8 cellular contexts compared by ENCODE assay signal in the genomic region with DNA sequence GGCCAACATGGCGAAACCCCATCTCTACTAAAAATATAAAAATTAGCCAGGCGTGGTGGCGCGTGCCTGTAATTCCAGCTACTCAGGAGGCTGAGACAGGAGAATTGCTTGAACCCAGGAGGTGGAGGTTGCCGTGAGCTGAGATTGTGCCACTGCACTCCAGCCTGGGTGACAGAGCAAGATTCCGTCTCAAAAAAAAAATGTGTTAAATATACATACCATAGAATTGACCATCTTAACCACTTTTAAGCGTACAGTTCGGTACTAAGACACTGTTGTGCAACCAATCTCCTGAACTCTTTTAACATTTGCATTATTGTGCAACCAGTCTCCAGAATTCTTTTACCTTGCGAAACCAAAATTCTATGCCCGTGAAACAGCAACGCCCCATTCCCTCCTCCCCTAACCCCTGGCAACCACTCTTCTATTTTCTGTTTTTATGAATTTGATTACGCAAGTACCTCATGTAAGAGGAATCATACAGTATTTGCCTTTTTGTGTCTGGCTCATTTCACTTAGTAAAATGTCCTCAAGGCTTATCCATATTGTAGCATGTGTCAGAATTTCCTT. TPM values are rescaled to one million over a fixed set of nuclear protein-coding genes. Genes with fewer than 3 reads are reported as not detected.
DNase-seq lines count a peak whose midpoint lies in the region; ATAC-seq, FAIRE-seq and TF ChIP-seq lines count a peak whose summit lies in the region.
"Not testable (repeated sequence)": the region's sequence is repeated elsewhere in the genome, so short reads cannot be mapped to it uniquely, and the experiment has no call there.

No MANE protein-coding gene starts in this region.

- H2AFZ ChIP-seq in K562 (ENCODE audit: low read depth, low read length) = 0 out of 2 replicates have a peak overlapping the region, but pooled peaks have one; percentile 85
- not testable (repeated sequence) for H2AFZ ChIP-seq in keratinocyte (ENCODE audit: control insufficient read depth, low read length)

- H3K9ac ChIP-seq in K562 (ENCODE audit: insufficient read depth in 1 of 2, low read depth in 2 of 2, low read length in 2 of 2) (peak overlapping the region in 1 of 2 experiments; percentile 27; a peak in 1 of 4 replicates), keratinocyte (ENCODE audit: control insufficient read depth, extremely low read depth, insufficient read depth, low read length) (peak overlapping the region; percentile 91)

- not testable (repeated sequence) for FAIRE-seq in K562 (lab: Jason Lieb, UNC); pancreas (lab: Jason Lieb, UNC)
- peak; percentile 17 for FAIRE-seq in keratinocyte (lab: Jason Lieb, UNC)

- TF ChIP-seq CTCF in Calu3 (IDR thresholded peaks at IDR 0.05; ENCODE audit: unreplicated experiment); K562 (IDR thresholded peaks at IDR 0.05 in 2 of 3, conservative IDR thresholded peaks at IDR 0.05 in 1 of 3; ENCODE audit: insufficient read depth in 2 of 3, low read depth in 1 of 3, low read length in 3 of 3); keratinocyte (optimal IDR thresholded peaks at IDR 0.05 in 1 of 3, IDR thresholded peaks at IDR 0.05 in 1 of 3, conservative IDR thresholded peaks at IDR 0.05 in 1 of 3; ENCODE audit: extremely low read depth in 1 of 3, insufficient read depth in 2 of 3, low read length in 3 of 3); pancreas (IDR thresholded peaks at IDR 0.05); upper lobe of right lung (IDR thresholded peaks at IDR 0.05): not testable (repeated sequence)

- not testable (repeated sequence) for H3K9me1 ChIP-seq in K562 (ENCODE audit: control insufficient read depth, insufficient read depth, low read length); keratinocyte (ENCODE audit: control insufficient read depth, extremely low read depth, insufficient read depth, low read length)

- CTCF ChIA-PET in Calu3 (lab: Charles Lee) = interaction anchor here (0.7 to 1.3 kb wide), 2 partner anchors 12 to 960 kb away, joined by 3 to 5 read pairs; no protein-coding TSS in a partner anchor
- CTCF ChIA-PET in K562 (lab: Yijun Ruan, JAX; ENCODE audit: low intra/inter-chr PET ratio) = not testable (repeated sequence)

- H3K4me3 ChIP-seq in K562, pancreas, upper lobe of right lung: not testable (repeated sequence)
- H3K4me3 ChIP-seq in keratinocyte (ENCODE audit: control insufficient read depth in 2 of 3, extremely low read depth in 1 of 3, insufficient read depth in 2 of 3, low read depth in 1 of 3, low read length in 3 of 3) = peak overlapping the region in 2 of 3 experiments; percentile 60 to 64

- peak overlapping the region; percentile 83 for H3K27ac Mint-ChIP-seq in Calu3 (ENCODE audit: unreplicated experiment)

- not testable (repeated sequence) for H3K9me3 Mint-ChIP-seq in Calu3 (ENCODE audit: low read depth, unreplicated experiment)

- not testable (repeated sequence) for BruUV-seq in Calu3 (replicated peaks; lab: Mats Ljungman, UMichigan); K562 (replicated peaks; lab: Mats Ljungman, UMichigan)

- TF ChIP-seq POLR2A in K562 (conservative IDR thresholded peaks at IDR 0.05) = not testable (repeated sequence)

- H3K27me3 Mint-ChIP-seq in Calu3 (ENCODE audit: unreplicated experiment) = not testable (repeated sequence)

- H3K79me2 ChIP-seq in K562 (ENCODE audit: control insufficient read depth, insufficient read depth, low read length); keratinocyte (ENCODE audit: control insufficient read depth, insufficient read depth, low read length): not testable (repeated sequence)

- intact Hi-C loops in Calu3 (cut with micrococcal nuclease; ENCODE audit: unreplicated experiment) = loop anchor here (2.0 kb wide), 2 partner anchors 18 to 50 kb away; no protein-coding TSS in a partner anchor
- intact Hi-C loops in K562 (cut with micrococcal nuclease); pancreas (cut with DNase I); upper lobe of right lung (cut with DNase I): not testable (repeated sequence)

- dilution Hi-C loops in keratinocyte (cut with MboI; ENCODE audit: extremely low pct_ligation_motif_present, low sequenced_read_pairs) = not testable (repeated sequence)

- peak overlapping the region; percentile 14 for H3K4me3 Mint-ChIP-seq in Calu3 (ENCODE audit: low read depth, unreplicated experiment)

- not testable (repeated sequence) for TF ChIP-seq RAD21 in K562 (CRISPR knock-in tag; conservative IDR thresholded peaks at IDR 0.05 in 1 of 2, IDR thresholded peaks at IDR 0.05 in 1 of 2)

- H4K20me1 ChIP-seq in K562 (replicated peaks; ENCODE audit: control insufficient read depth, insufficient read depth, low read length); keratinocyte (ENCODE audit: control insufficient read depth, extremely low read depth, insufficient read depth, low read length): not testable (repeated sequence)

- TF ChIP-seq EP300 in K562 (IDR thresholded peaks at IDR 0.05; ENCODE audit: low read length) = not testable (repeated sequence)

- not testable (repeated sequence) for H3K27me3 ChIP-seq in K562 (ENCODE audit: control insufficient read depth in 2 of 2, insufficient read depth in 2 of 2, low read length in 2 of 2); keratinocyte (ENCODE audit: control insufficient read depth, extremely low read depth, insufficient read depth, low read length); pancreas; upper lobe of right lung

- WGBS in K562 (ENCODE audit: insufficient coverage, low coverage, missing lambda C conversion rate) = 91% methylated on average over 11 of the region's 12 CpGs
- 69 to 75% methylated on average over 12 of the region's 12 CpGs for WGBS in pancreas, 2 donors

- not testable (repeated sequence) for ATAC-seq in K562
- ATAC-seq in pancreas (peak; percentile 12 to 66 (median 36)), upper lobe of right lung (peak; percentile 72)

- H3K36me3 ChIP-seq in K562 (ENCODE audit: control insufficient read depth, insufficient read depth, low read length); keratinocyte (ENCODE audit: control insufficient read depth in 2 of 2, extremely low read depth in 1 of 2, insufficient read depth in 2 of 2, low read length in 2 of 2); pancreas; upper lobe of right lung: not testable (repeated sequence)

- in situ Hi-C loops in K562 (cut with MboI) = not testable (repeated sequence)

- H3K4me1 ChIP-seq in K562 (replicated peaks in 1 of 2; ENCODE audit: control insufficient read depth in 2 of 2, insufficient read depth in 2 of 2, low read length in 2 of 2) (peaks cover 18 to 20% of the 10 kb centered on the region in 2 experiments), keratinocyte (ENCODE audit: control insufficient read depth, extremely low read depth, insufficient read depth, low read length) (peaks cover 69% of the 10 kb centered on the region), pancreas (peaks cover 28 to 62% (median 31%) of the 10 kb centered on the region in 3 donors), upper lobe of right lung (peaks cover 58% of the 10 kb centered on the region)

- peak; percentile 78 for DNase-seq in Calu3
- DNase-seq in LHCN-M2 (ENCODE audit: low read depth) = peak; percentile 92
- peak; percentile 82 for DNase-seq in RPMI8226
- not testable (repeated sequence) for DNase-seq in K562 (ENCODE audit: extremely low read depth in 1 of 4, low spot score in 3 of 4); upper lobe of right lung
- DNase-seq in fibroblast of gingiva (ENCODE audit: low read depth) = peak; percentile 99
- DNase-seq in keratinocyte (ENCODE audit: low read depth, low spot score) = peak; percentile 88
- DNase-seq in pancreas = peak in 2 of 6 donors; percentile 43 to 57

- H3K4me1 Mint-ChIP-seq in Calu3 (ENCODE audit: low read depth, unreplicated experiment) = peaks cover 64% of the 10 kb centered on the region

- peak overlapping the region; percentile 64 for H3K27ac ChIP-seq in K562 (ENCODE audit: extremely low read depth, low read depth, low read length)
- peak overlapping the region; percentile 99 for H3K27ac ChIP-seq in keratinocyte (ENCODE audit: control insufficient read depth, insufficient read depth, low read length)
- peak overlapping the region in 3 of 4 donors; percentile 55 to 80 (median 79) for H3K27ac ChIP-seq in pancreas
- H3K27ac ChIP-seq in upper lobe of right lung = peak overlapping the region; percentile 85

- not testable (repeated sequence) for H3K9me3 ChIP-seq in K562 (replicated peaks; ENCODE audit: control insufficient read depth, insufficient read depth, low read depth, low read length); keratinocyte (ENCODE audit: control insufficient read depth, low read depth, low read length); pancreas; upper lobe of right lung

- H3K4me2 ChIP-seq in K562 (ENCODE audit: insufficient read depth, low read length) = peak overlapping the region; percentile 77
- H3K4me2 ChIP-seq in keratinocyte (ENCODE audit: control insufficient read depth, extremely low read depth, insufficient read depth, low read depth, low read length) = peak overlapping the region; percentile 95

- POLR2A ChIA-PET in K562 (lab: Yijun Ruan, JAX) = interaction anchor here (0.9 to 1.3 kb wide), 2 partner anchors 37 to 105 kb away, joined by 3 to 4 read pairs; no protein-coding TSS in a partner anchor

- H3K36me3 Mint-ChIP-seq in Calu3 (ENCODE audit: insufficient read depth, unreplicated experiment) = peaks cover 21% of the 10 kb centered on the region

RNA-seq across cellular contexts. Expression of a gene that starts 26.1 kb away (rescaled TPM):
- total RNA-seq in Calu3 (2022) = 26.2 and 28.4 TPM in 2 replicates
- total RNA-seq in LHCN-M2 (2014; rRNA removed) = 12.9 and 15.0 TPM in 2 replicates
- 12.6 TPM for polyA plus RNA-seq in LHCN-M2 (2012)
- total RNA-seq in K562 (2011; cell fraction: chromatin; rRNA removed; ENCODE audit: low replicate concordance) = 30.2 and 61.4 TPM in 2 replicates
- 25.0 and 33.5 TPM in 2 replicates for total RNA-seq in K562 (2011; cell fraction: nucleolus; rRNA removed)
- 22.7 and 28.2 TPM in 2 replicates for total RNA-seq in K562 (2011; cell fraction: nucleoplasm; rRNA removed)
- total RNA-seq in K562 (2014; rRNA removed) = 9.3 and 10.9 TPM in 2 replicates
- 4.2 and 4.8 TPM in 2 replicates for total RNA-seq in K562 (2014; rRNA removed; fragmentation: Illumina TruSeq; extraction: Trizol)
- total RNA-seq in K562 (2015; rRNA removed; fragmentation: Illumina TruSeq; extraction: Trizol) = 5.8 and 5.9 TPM in 2 replicates
- 14.5 and 15.0 TPM in 2 replicates for total RNA-seq in K562 (2021)
- polyA plus RNA-seq in K562 (2011; rRNA removed) = 7.1 and 9.3 TPM in 2 replicates
- polyA plus RNA-seq in K562 (2011; cell fraction: cytosol; rRNA removed) = 5.9 and 9.1 TPM in 2 replicates
- 26.0 and 36.1 TPM in 2 replicates for polyA plus RNA-seq in K562 (2011; cell fraction: nucleus; rRNA removed)
- polyA plus RNA-seq in K562 (2012) = 10.1 and 12.3 TPM in 2 replicates
- 7.7 and 8.8 TPM in 2 replicates for polyA plus RNA-seq in K562 (2014; fragmentation: Illumina TruSeq; extraction: Trizol)
- polyA plus RNA-seq in K562 (2014; fragmentation: Nextera tagmentation; extraction: Ambion mirVana) = under 1 TPM; 0.68 to 0.70 TPM
- 6.8 and 7.7 TPM in 2 replicates for polyA plus RNA-seq in K562 (2014; rRNA removed)
- polyA minus RNA-seq in K562 (2011; rRNA and poly(A)+ RNA removed) = 7.8 and 7.9 TPM in 2 replicates
- 5.4 and 8.4 TPM in 2 replicates for polyA minus RNA-seq in K562 (2011; cell fraction: cytosol; rRNA and poly(A)+ RNA removed)
- 16.6 and 18.9 TPM in 2 replicates for polyA minus RNA-seq in K562 (2011; cell fraction: nucleus; rRNA and poly(A)+ RNA removed)
- 5.7 to 10.8 TPM (median 7.0 TPM) in 3 replicates for polyA plus RNA-seq in keratinocyte
- 10.1 TPM for polyA plus RNA-seq in keratinocyte (2011; ENCODE audit: low read depth)
- polyA plus RNA-seq in keratinocyte (2011; cell fraction: cytosol; rRNA removed) = 6.1 and 8.7 TPM in 2 replicates
- 13.1 and 13.4 TPM in 2 replicates for polyA plus RNA-seq in keratinocyte (2011; cell fraction: nucleus; rRNA removed)
- 9.0 and 13.7 TPM in 2 replicates for polyA plus RNA-seq in keratinocyte (2012; ENCODE audit: low replicate concordance)
- polyA minus RNA-seq in keratinocyte = 8.7 to 59.2 TPM (median 14.6 TPM) in 3 replicates
- 7.5 TPM for polyA minus RNA-seq in keratinocyte (2011; cell fraction: cytosol; rRNA and poly(A)+ RNA removed)
- polyA minus RNA-seq in keratinocyte (2011; cell fraction: nucleus; rRNA and poly(A)+ RNA removed) = 13.5 TPM in 2 replicates
- total RNA-seq in pancreas = 10 to 100 TPM; 14.4 to 23.7 (median 21.2) TPM
- polyA plus RNA-seq in pancreas = 10 to 100 TPM; 10.4 to 21.6 TPM
- 45.5 TPM for total RNA-seq in upper lobe of right lung

RNA-seq across cellular contexts. Expression of a gene that starts 51.5 kb away (rescaled TPM):
- total RNA-seq in Calu3 (2022) (99.8 and 108 TPM in 2 replicates), LHCN-M2 (2014; rRNA removed) (219 and 228 TPM in 2 replicates), K562 (2014; rRNA removed) (78.6 and 82.9 TPM in 2 replicates), K562 (2014; rRNA removed; fragmentation: Illumina TruSeq; extraction: Trizol) (99.4 and 117 TPM in 2 replicates), K562 (2015; rRNA removed; fragmentation: Illumina TruSeq; extraction: Trizol) (95.8 and 100 TPM in 2 replicates), K562 (2021) (115 and 125 TPM in 2 replicates), pancreas (100 to 1,000 TPM in 4 of 6 donors, 10 to 100 TPM in 2; 82.3 to 180 (median 107) TPM), upper lobe of right lung (104 TPM)
- 85.9 TPM for polyA plus RNA-seq in LHCN-M2 (2012)
- total RNA-seq in K562 (2011; cell fraction: chromatin; rRNA removed; ENCODE audit: low replicate concordance) = 97.6 and 157 TPM in 2 replicates
- 127 and 128 TPM in 2 replicates for total RNA-seq in K562 (2011; cell fraction: nucleolus; rRNA removed)
- 152 and 201 TPM in 2 replicates for total RNA-seq in K562 (2011; cell fraction: nucleoplasm; rRNA removed)
- polyA plus RNA-seq in K562 (2011; rRNA removed) (165 and 201 TPM in 2 replicates), K562 (2014; fragmentation: Illumina TruSeq; extraction: Trizol) (110 and 123 TPM in 2 replicates), K562 (2014; fragmentation: Nextera tagmentation; extraction: Ambion mirVana) (100 to 1,000 TPM; 217 to 237 TPM), K562 (2014; rRNA removed) (94.0 and 99.3 TPM in 2 replicates), keratinocyte (77.7 to 132 TPM (median 79.3 TPM) in 3 replicates), pancreas (10 to 100 TPM; 20.1 to 31.4 TPM)
- 73.3 and 94.0 TPM in 2 replicates for polyA plus RNA-seq in K562 (2011; cell fraction: cytosol; rRNA removed)
- polyA plus RNA-seq in K562 (2011; cell fraction: nucleus; rRNA removed) = 44.7 and 52.8 TPM in 2 replicates
- polyA plus RNA-seq in K562 (2012) = 122 and 156 TPM in 2 replicates
- 227 and 238 TPM in 2 replicates for polyA minus RNA-seq in K562 (2011; rRNA and poly(A)+ RNA removed)
- polyA minus RNA-seq in K562 (2011; cell fraction: cytosol; rRNA and poly(A)+ RNA removed) = 45.9 and 53.0 TPM in 2 replicates
- polyA minus RNA-seq in K562 (2011; cell fraction: nucleus; rRNA and poly(A)+ RNA removed) = 34.2 and 54.3 TPM in 2 replicates
- polyA plus RNA-seq in keratinocyte (2011; ENCODE audit: low read depth) = 37.1 TPM
- polyA plus RNA-seq in keratinocyte (2011; cell fraction: cytosol; rRNA removed) = 47.2 and 86.9 TPM in 2 replicates
- polyA plus RNA-seq in keratinocyte (2011; cell fraction: nucleus; rRNA removed) = 66.7 and 79.6 TPM in 2 replicates
- 32.9 and 72.5 TPM in 2 replicates for polyA plus RNA-seq in keratinocyte (2012; ENCODE audit: low replicate concordance)
- 67.9 to 134 TPM (median 90.8 TPM) in 3 replicates for polyA minus RNA-seq in keratinocyte
- 61.0 TPM for polyA minus RNA-seq in keratinocyte (2011; cell fraction: cytosol; rRNA and poly(A)+ RNA removed)
- polyA minus RNA-seq in keratinocyte (2011; cell fraction: nucleus; rRNA and poly(A)+ RNA removed) = 59.9 and 90.0 TPM in 2 replicates
